Comparison of ENCODE assay signal across 17 cellular contexts in genomic region chr14:34364201-34364600, GRCh38.
DNase-seq lines count a peak whose midpoint lies in the region; ATAC-seq, FAIRE-seq and TF ChIP-seq lines count a peak whose summit lies in the region.
"Had no signal": no experiment of that assay in that cellular context is flagged by ENCODE, and none has a peak within 500 bp of the region (broad histone marks: within the 10 kb centered on the region; RNA-seq: fewer than 3 reads in every experiment).

No MANE protein-coding gene starts in this region.

- H3K4me1 ChIP-seq in A549 = peaks cover 27% of the 10 kb centered on the region
- H3K4me1 ChIP-seq in astrocyte (ENCODE audit: insufficient read depth, low read length) = peaks cover 5% of the 10 kb centered on the region
- H3K4me1 ChIP-seq in keratinocyte (ENCODE audit: control insufficient read depth, extremely low read depth, insufficient read depth, low read length) = peaks cover 50% of the 10 kb centered on the region
- no peaks in the 10 kb centered on the region for H3K4me1 ChIP-seq in MM.1S (ENCODE audit: low read length)
- H3K4me1 ChIP-seq: SJSA1 had no signal

- H3K4me1 Mint-ChIP-seq in astrocyte (ENCODE audit: low read depth, unreplicated experiment) = peaks cover 3% of the 10 kb centered on the region

- H3K27ac ChIP-seq in A549 (peak overlapping the region; percentile 12 to 73; a peak in 4 of 6 replicates), astrocyte (ENCODE audit: low read depth, low read length) (peak overlapping the region; percentile 43), keratinocyte (ENCODE audit: control insufficient read depth, insufficient read depth, low read length) (peak overlapping the region; percentile 86), MM.1S (ENCODE audit: low read length) (no peak overlapping the region)
- H3K27ac ChIP-seq: C4-2B, SJSA1 had no signal

- no peak for ATAC-seq in A549

- no peak for DNase-seq in A549 (ENCODE audit: low read depth in 1 of 2, low spot score in 1 of 2)
- DNase-seq in HT1080 (ENCODE audit: low read depth) = peak; percentile 71
- peak; percentile 56 for DNase-seq in astrocyte (ENCODE audit: low read depth)
- DNase-seq in keratinocyte (ENCODE audit: low read depth, low spot score) = peak; percentile 75
- no peak for DNase-seq in NCI-H2171 treated with DMSO at 0.1 percent for 48 hours (lab: John Stamatoyannopoulos, UW)
- DNase-seq in NCI-H2171 (lab: John Stamatoyannopoulos, UW) = no peak
- DNase-seq in GM12892 (ENCODE audit: insufficient read length) = no peak
- DNase-seq in MM.1S = no peak
- DNase-seq: Caco-2, H9, NCI-H1092, NCI-H2081 treated with DMSO at 0.1 percent for 48 hours, NCI-H524 treated with DMSO at 0.1 percent for 48 hours, RPMI8226, SW 1271 had no signal

- H3K4me3 Mint-ChIP-seq in astrocyte (ENCODE audit: unreplicated experiment) = no peak overlapping the region
- H3K4me3 Mint-ChIP-seq: H9 had no signal

- no peaks in the 10 kb centered on the region for H3F3A ChIP-seq in MM.1S (ENCODE audit: insufficient read depth, low read length)

- no peak for TF ChIP-seq RAD21 in A549 (conservative IDR thresholded peaks at IDR 0.05 in 1 of 2, IDR thresholded peaks at IDR 0.05 in 1 of 2)

- H3K36me3 ChIP-seq in astrocyte (ENCODE audit: insufficient read depth, low read length) (no peaks in the 10 kb centered on the region), keratinocyte (ENCODE audit: control insufficient read depth in 2 of 2, extremely low read depth in 1 of 2, insufficient read depth in 2 of 2, low read length in 2 of 2) (no peaks in the 10 kb centered on the region), MM.1S (replicated peaks; ENCODE audit: insufficient read depth, low read length) (no peaks in the 10 kb centered on the region)
- H3K36me3 ChIP-seq: SJSA1 had no signal

- no peaks in the 10 kb centered on the region for H3K9me3 Mint-ChIP-seq in astrocyte (ENCODE audit: unreplicated experiment)
- H3K9me3 Mint-ChIP-seq: H9 had no signal

- H3K79me2 ChIP-seq in astrocyte (ENCODE audit: insufficient read depth, low read length) (no peaks in the 10 kb centered on the region), keratinocyte (ENCODE audit: control insufficient read depth, insufficient read depth, low read length) (no peaks in the 10 kb centered on the region), MM.1S (ENCODE audit: low read length) (no peaks in the 10 kb centered on the region)

- CTCF ChIA-PET in A549 (lab: Yijun Ruan, JAX) = interaction anchor here (0.6 to 5.5 kb wide), 5 partner anchors 8 to 134 kb away, joined by 3 to 41 read pairs (median 5); no protein-coding TSS in a partner anchor

- H2AFZ ChIP-seq in astrocyte (ENCODE audit: low read depth, low read length) = no peak overlapping the region
- peak overlapping the region; percentile 2 for H2AFZ ChIP-seq in keratinocyte (ENCODE audit: control insufficient read depth, low read length)
- no peak overlapping the region for H2AFZ ChIP-seq in MM.1S (ENCODE audit: low read length)

- H3K36me3 Mint-ChIP-seq in astrocyte (ENCODE audit: low read depth, unreplicated experiment) = no peaks in the 10 kb centered on the region

- H3K9me3 ChIP-seq in A549 (no peaks in the 10 kb centered on the region), astrocyte (ENCODE audit: insufficient read depth, low read depth, low read length) (no peaks in the 10 kb centered on the region), keratinocyte (ENCODE audit: control insufficient read depth, low read depth, low read length) (no peaks in the 10 kb centered on the region), MM.1S (replicated peaks; ENCODE audit: insufficient read depth, low read length) (no peaks in the 10 kb centered on the region)
- H3K9me3 ChIP-seq: Caco-2, SJSA1 had no signal

- H3K4me3 ChIP-seq in A549 (no peak overlapping the region), astrocyte (ENCODE audit: insufficient read depth, low read depth, low read length) (no peak overlapping the region), keratinocyte (ENCODE audit: control insufficient read depth in 2 of 3, extremely low read depth in 1 of 3, insufficient read depth in 2 of 3, low read depth in 1 of 3, low read length in 3 of 3) (peak overlapping the region in 2 of 3 experiments; percentile 49 to 53), MM.1S (ENCODE audit: low read length) (no peak overlapping the region)
- H3K4me3 ChIP-seq: SJSA1 had no signal

- TF ChIP-seq EP300 in A549 (IDR thresholded peaks at IDR 0.05) = no peak

- H3K4me2 ChIP-seq in A549 = no peak overlapping the region
- peak overlapping the region; percentile 46 for H3K4me2 ChIP-seq in astrocyte (ENCODE audit: low read length)
- peak overlapping the region; percentile 82 for H3K4me2 ChIP-seq in keratinocyte (ENCODE audit: control insufficient read depth, extremely low read depth, insufficient read depth, low read depth, low read length)
- H3K4me2 ChIP-seq in MM.1S (ENCODE audit: low read depth, low read length) = no peak overlapping the region

- no peaks in the 10 kb centered on the region for H4K20me1 ChIP-seq in astrocyte (ENCODE audit: insufficient read depth, low read length)
- H4K20me1 ChIP-seq in keratinocyte (ENCODE audit: control insufficient read depth, extremely low read depth, insufficient read depth, low read length) = no peaks in the 10 kb centered on the region
- no peaks in the 10 kb centered on the region for H4K20me1 ChIP-seq in MM.1S (ENCODE audit: insufficient read depth, low read length)

- no peaks in the 10 kb centered on the region for H3K27me3 ChIP-seq in astrocyte (ENCODE audit: insufficient read depth, low read length)
- H3K27me3 ChIP-seq in keratinocyte (ENCODE audit: control insufficient read depth, extremely low read depth, insufficient read depth, low read length) = no peaks in the 10 kb centered on the region
- H3K27me3 ChIP-seq in MM.1S (replicated peaks; ENCODE audit: insufficient read depth, low read length) = no peaks in the 10 kb centered on the region
- H3K27me3 ChIP-seq: SJSA1 had no signal

- H3K27ac Mint-ChIP-seq in astrocyte (ENCODE audit: unreplicated experiment) = no peak overlapping the region

- no peaks in the 10 kb centered on the region for H3K27me3 Mint-ChIP-seq in astrocyte (ENCODE audit: low read depth, unreplicated experiment)

- POLR2A ChIA-PET in A549 (lab: Yijun Ruan, JAX) = no interaction called here

- TF ChIP-seq CTCF in A549 (IDR thresholded peaks at IDR 0.05) = no peak
- TF ChIP-seq CTCF in astrocyte (IDR thresholded peaks at IDR 0.05; ENCODE audit: insufficient read depth, low read depth, low read length) = no peak
- TF ChIP-seq CTCF in keratinocyte (optimal IDR thresholded peaks at IDR 0.05 in 1 of 3, IDR thresholded peaks at IDR 0.05 in 1 of 3, conservative IDR thresholded peaks at IDR 0.05 in 1 of 3; ENCODE audit: extremely low read depth in 1 of 3, insufficient read depth in 2 of 3, low read length in 3 of 3) = no peak
- TF ChIP-seq CTCF in MM.1S (IDR thresholded peaks at IDR 0.05; ENCODE audit: low read length) = no peak

- FAIRE-seq in A549 (lab: Jason Lieb, UNC) (no peak), astrocyte (lab: Jason Lieb, UNC) (no peak), keratinocyte (lab: Jason Lieb, UNC) (peak; percentile 79), GM12892 (lab: Jason Lieb, UNC) (no peak)

- dilution Hi-C loops in keratinocyte (cut with MboI; ENCODE audit: extremely low pct_ligation_motif_present, low sequenced_read_pairs) = no loop called here

- H3K9ac ChIP-seq in astrocyte (ENCODE audit: low read length) (no peak overlapping the region), keratinocyte (ENCODE audit: control insufficient read depth, extremely low read depth, insufficient read depth, low read length) (peak overlapping the region; percentile 50), MM.1S (ENCODE audit: low read length) (no peak overlapping the region)

- no peaks in the 10 kb centered on the region for H3K9me1 ChIP-seq in keratinocyte (ENCODE audit: control insufficient read depth, extremely low read depth, insufficient read depth, low read length)

- no peak for TF ChIP-seq POLR2A in A549 (IDR thresholded peaks at IDR 0.05; ENCODE audit: low read length)
- TF ChIP-seq POLR2A in GM12892 (IDR thresholded peaks at IDR 0.05; ENCODE audit: low read depth, low read length) = no peak

- no peaks in the 10 kb centered on the region for H3K9me2 ChIP-seq in MM.1S (replicated peaks; ENCODE audit: insufficient read depth, low read length)

- WGBS in A549 (ENCODE audit: missing lambda C conversion rate) = 87% methylated on average over 6 of the region's 6 CpGs

TF ChIP-seq in A549, 52 proteins besides CTCF, POLR2A, EP300 and RAD21:
- TF ChIP-seq ZNF302 (CRISPR knock-in tag; IDR thresholded peaks at IDR 0.05) = no peak
- no peak for TF ChIP-seq FOSL2 (IDR thresholded peaks at IDR 0.05)
- TF ChIP-seq FOSL2 (CRISPR knock-in tag; IDR thresholded peaks at IDR 0.05) = no peak

Comparison
In these comparisons a context has a peak if more than half of its experiments do, and no peak if none do; other contexts are left out.
1. DNase-seq: peak in HT1080 (single experiment), astrocyte (single experiment) and keratinocyte (single experiment); none in A549 (0 of 2), NCI-H2171 treated with DMSO at 0.1 percent for 48 hours (single experiment), NCI-H2171 (single experiment), GM12892 (single experiment) and MM.1S (single experiment).
2. H3K4me2 ChIP-seq: peak in astrocyte (single experiment) and keratinocyte (single experiment); none in A549 (single experiment) and MM.1S (single experiment).
3. H3K4me3 ChIP-seq: peak in keratinocyte (2 of 3); none in A549 (single experiment), astrocyte (single experiment) and MM.1S (single experiment).